In genomic region chr15:83199288-83199687, GRCh38 we compare ENCODE assay signal across 11 cellular contexts.
DNase-seq lines count a peak whose midpoint lies in the region; ATAC-seq and TF ChIP-seq lines count a peak whose summit lies in the region.
"Had no signal": no experiment of that assay in that cellular context is flagged by ENCODE, and none has a peak within 500 bp of the region (broad histone marks: within the 10 kb centered on the region; RNA-seq: fewer than 3 reads in every experiment).

No MANE protein-coding gene starts in this region.

- DNase-seq in stimulated activated CD4-positive, alpha-beta T cell treated with anti-CD3 and anti-CD28 coated beads, Interleukin-1b, Interleukin-23, amount 100 ng/mL, for 48 hours, result peak; percentile 28
- no peak for DNase-seq in stimulated activated CD4-positive, alpha-beta T cell treated with anti-CD3 and anti-CD28 coated beads, Interleukin-4, amount 100 ng/mL, for 1 hour
- DNase-seq in stimulated activated naive CD8-positive, alpha-beta T cell treated with anti-CD3 and anti-CD28 coated beads, Interleukin-15, amount 100 ng/mL, for 72 hours, result peak; percentile 42 to 63
- DNase-seq in NCI-H1092 (lab: John Stamatoyannopoulos, UW) (no peak), NCI-H2107 (lab: John Stamatoyannopoulos, UW) (no peak), COLO829 (ENCODE audit: low spot score) (no peak)
- DNase-seq: KG1, uterus had no signal

- H3K27ac ChIP-seq in HEK293 (ENCODE audit: extremely low read depth, low read depth, low read length), result no peak overlapping the region
- H3K27ac ChIP-seq: uterus had no signal

- no peaks in the 10 kb centered on the region for H3K9me3 Mint-ChIP-seq in stimulated activated naive CD8-positive, alpha-beta T cell treated with anti-CD3 and anti-CD28 coated beads, Interleukin-15, amount 100 ng/mL, for 72 hours

- peaks cover 32% of the 10 kb centered on the region for H3K4me1 ChIP-seq in HEK293 (ENCODE audit: control insufficient read depth, insufficient read depth, low read length)
- H3K4me1 ChIP-seq: uterus had no signal

- H3K4me3 Mint-ChIP-seq in stimulated activated naive CD8-positive, alpha-beta T cell treated with anti-CD3 and anti-CD28 coated beads, Interleukin-15, amount 100 ng/mL, for 72 hours, result peak overlapping the region; percentile 23 to 71
- H3K4me3 Mint-ChIP-seq: B cell had no signal

- no peaks in the 10 kb centered on the region for H3K9me3 ChIP-seq in HEK293 (ENCODE audit: control insufficient read depth, insufficient read depth, low read depth, low read length)
- H3K9me3 ChIP-seq: uterus had no signal

- CTCF ChIA-PET in HEK293 (lab: Yijun Ruan, JAX), result interaction anchor here (0.9 kb wide), 1 partner anchor 155 kb away, joined by 3 read pairs; no protein-coding TSS in a partner anchor

- peak overlapping the region; percentile 82 to 90 for H3K27ac Mint-ChIP-seq in stimulated activated naive CD8-positive, alpha-beta T cell treated with anti-CD3 and anti-CD28 coated beads, Interleukin-15, amount 100 ng/mL, for 72 hours
- H3K27ac Mint-ChIP-seq: B cell had no signal

- H3K27me3 Mint-ChIP-seq in stimulated activated naive CD8-positive, alpha-beta T cell treated with anti-CD3 and anti-CD28 coated beads, Interleukin-15, amount 100 ng/mL, for 72 hours, result peaks cover 50% of the 10 kb centered on the region

- no peak overlapping the region for H3K4me3 ChIP-seq in HEK293 (ENCODE audit: low read depth, low read length)
- H3K4me3 ChIP-seq: uterus had no signal

- POLR2A ChIA-PET in HEK293 (lab: Yijun Ruan, JAX), result no interaction called here

- peak; percentile 80 for ATAC-seq in HG03457 (IDR thresholded peaks at IDR 0.05; ENCODE audit: unreplicated experiment)
- peak; percentile 98 for ATAC-seq in stimulated activated naive CD8-positive, alpha-beta T cell treated with anti-CD3 and anti-CD28 coated beads, Interleukin-15, amount 100 ng/mL, for 72 hours

- H3K36me3 ChIP-seq in HEK293 (ENCODE audit: control insufficient read depth in 2 of 2, insufficient read depth in 1 of 2, low read length in 2 of 2), result 0 out of 3 replicates have a peak, but pooled peaks cover 0 to 3% of the 10 kb centered on the region in 2 experiments
- H3K36me3 ChIP-seq: uterus had no signal

- H3K4me1 Mint-ChIP-seq in stimulated activated naive CD8-positive, alpha-beta T cell treated with anti-CD3 and anti-CD28 coated beads, Interleukin-15, amount 100 ng/mL, for 72 hours, result peaks cover 35% of the 10 kb centered on the region
- H3K4me1 Mint-ChIP-seq: B cell had no signal

- TF ChIP-seq CTCF in HEK293 (tag by site-specific recombination; IDR thresholded peaks at IDR 0.05), result no peak

TF ChIP-seq in HEK293, 187 proteins besides CTCF, POLR2A, EP300 and RAD21:
- TF ChIP-seq PRDM6 (tag by site-specific recombination; IDR thresholded peaks at IDR 0.05) (0 out of 2 replicates have a peak, but pooled peaks have one; percentile 16), PRDM4 (tag by site-specific recombination; IDR thresholded peaks at IDR 0.05) (0 out of 2 replicates have a peak, but pooled peaks have one; percentile 19), ZNF692 (tag by site-specific recombination; IDR thresholded peaks at IDR 0.05) (no peak)

Comparison
In these comparisons a context has a peak if more than half of its experiments do, and no peak if none do; other contexts are left out.
1. DNase-seq: peak in stimulated activated CD4-positive, alpha-beta T cell treated with anti-CD3 and anti-CD28 coated beads, Interleukin-1b, Interleukin-23, amount 100 ng/mL, for 48 hours (single experiment) and stimulated activated naive CD8-positive, alpha-beta T cell treated with anti-CD3 and anti-CD28 coated beads, Interleukin-15, amount 100 ng/mL, for 72 hours (2 of 2); none in stimulated activated CD4-positive, alpha-beta T cell treated with anti-CD3 and anti-CD28 coated beads, Interleukin-4, amount 100 ng/mL, for 1 hour (single experiment), NCI-H1092 (single experiment), NCI-H2107 (single experiment) and COLO829 (single experiment).